ENCODE assay signal across 9 cellular contexts in the genomic region with DNA sequence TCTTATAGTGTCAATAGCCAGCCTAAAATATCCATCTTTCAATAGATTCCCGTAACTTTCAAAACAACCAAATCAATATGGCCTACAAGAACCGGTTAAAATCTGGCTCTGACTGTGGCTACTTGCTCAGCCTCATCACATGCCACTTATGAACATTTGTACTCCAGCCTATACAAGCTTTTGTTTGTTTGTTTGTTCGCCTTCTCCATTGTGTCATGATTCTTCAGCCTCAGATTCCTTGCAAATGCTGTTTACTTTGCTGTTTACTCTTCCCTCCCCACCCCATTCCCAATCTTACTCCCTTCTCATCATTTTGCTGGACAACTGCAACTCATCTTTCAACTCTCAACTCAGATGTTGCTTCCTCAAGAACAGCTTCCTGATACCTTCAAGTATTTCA.
"Had no signal": no experiment of that assay in that cellular context is flagged by ENCODE, and none has a peak within 500 bp of the region (broad histone marks: within the 10 kb centered on the region; RNA-seq: fewer than 3 reads in every experiment).

No MANE protein-coding gene starts in this region.

- H3K27ac Mint-ChIP-seq: HFFc6, IgD-negative memory B cell had no signal

- H3K36me3 Mint-ChIP-seq: IgD-negative memory B cell had no signal

- H3K27me3 Mint-ChIP-seq: IgD-negative memory B cell had no signal

- H3K4me1 Mint-ChIP-seq: IgD-negative memory B cell had no signal

- H3K9me3 Mint-ChIP-seq: HFFc6 had no signal

- H3K4me3 ChIP-seq: HAP-1 had no signal

- H3K36me3 ChIP-seq: HAP-1 had no signal

- DNase-seq: GOT3, H7, HFFc6, KBM-7 had no signal

- H3K27ac ChIP-seq: HL-60 had no signal

- ATAC-seq: HCT116, HepG2 had no signal

- H3K4me3 Mint-ChIP-seq: HFFc6, IgD-negative memory B cell had no signal
